In the genomic region with DNA sequence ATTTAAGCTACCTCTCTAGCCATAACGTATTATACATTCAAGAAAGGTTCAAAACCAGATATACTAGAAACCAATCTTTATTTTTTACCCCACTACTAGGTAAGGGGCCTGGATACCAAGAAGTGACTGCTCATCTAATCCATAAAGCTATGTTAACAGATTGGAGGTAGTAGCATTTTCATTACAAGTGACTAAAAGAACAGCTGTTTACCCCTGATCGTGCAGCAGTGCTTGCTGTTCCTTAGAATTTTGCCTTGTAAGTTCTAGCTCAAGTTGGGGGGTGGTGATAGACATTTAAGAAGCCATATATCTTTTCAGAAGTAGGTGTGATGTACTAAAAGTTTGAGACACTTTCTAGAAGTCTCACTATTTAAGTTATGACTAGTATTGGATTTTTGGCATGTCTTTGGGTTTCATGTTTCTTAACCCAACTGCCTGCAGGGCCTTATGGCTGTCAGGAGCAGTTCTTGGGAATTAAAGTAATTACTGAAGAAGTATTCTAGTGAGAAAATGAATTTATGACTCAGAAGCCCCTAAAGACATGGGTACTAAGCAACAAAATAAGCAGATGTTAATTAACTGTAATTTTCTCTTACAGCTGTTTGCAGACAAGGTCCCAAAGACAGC, we compare ENCODE assay signal across 8 cellular contexts. TPM values are rescaled to one million over a fixed set of nuclear protein-coding genes. Genes with fewer than 3 reads are reported as not detected.
DNase-seq lines count a peak whose midpoint lies in the region; ATAC-seq, FAIRE-seq and TF ChIP-seq lines count a peak whose summit lies in the region.

No MANE protein-coding gene starts in this region.

- 3 to 11% methylated on average over 2 of the region's 2 CpGs for WGBS in GM23248 (ENCODE audit: low coverage in 1 of 2, low lambda C conversion rate in 2 of 2, missing lambda C conversion rate in 2 of 2), 2 experiments
- 12 to 15% methylated on average over 2 of the region's 2 CpGs for WGBS in body of pancreas, 2 donors

- H3K4me3 ChIP-seq in GM23248: peak overlapping the region; percentile 83
- H3K4me3 ChIP-seq in SU-DHL-6 (ENCODE audit: insufficient read depth, low read length, poor library complexity, severe bottlenecking): peak overlapping the region; percentile 77
- H3K4me3 ChIP-seq in fibroblast of lung (replicated peaks in 1 of 4; ENCODE audit: control extremely low read depth in 1 of 4, insufficient read depth in 1 of 4, low read depth in 3 of 4, low read length in 4 of 4): peak overlapping the region; percentile 84 to 98 (median 94)
- peak overlapping the region; percentile 88 for H3K4me3 ChIP-seq in skeletal muscle cell (ENCODE audit: low read depth, low read length)
- no peak overlapping the region for H3K4me3 ChIP-seq in body of pancreas

- peaks cover 45% of the 10 kb centered on the region for H3K36me3 ChIP-seq in GM23248 (ENCODE audit: low read depth)
- H3K36me3 ChIP-seq in SU-DHL-6 (ENCODE audit: low read length): peaks cover 53% of the 10 kb centered on the region
- H3K36me3 ChIP-seq in fibroblast of lung (ENCODE audit: control insufficient read depth, insufficient read depth, low read length): peaks cover 16% of the 10 kb centered on the region
- peaks cover 6 to 25% of the 10 kb centered on the region in 2 donors for H3K36me3 ChIP-seq in body of pancreas (replicated peaks in 1 of 2; ENCODE audit: insufficient read depth in 1 of 2, low read depth in 2 of 2)

- H3K4me1 ChIP-seq in GM23248 (ENCODE audit: insufficient read depth): peaks cover 17% of the 10 kb centered on the region
- peaks cover 6% of the 10 kb centered on the region for H3K4me1 ChIP-seq in fibroblast of lung (ENCODE audit: control insufficient read depth, extremely low read depth, insufficient read depth, low read length)
- peaks cover 19% of the 10 kb centered on the region for H3K4me1 ChIP-seq in body of pancreas

- DNase-seq in GM23248 (peak; percentile 60), fibroblast of lung (ENCODE audit: low read depth in 2 of 2) (peak in 1 of 2 donors; percentile 29), skeletal muscle cell (ENCODE audit: low read depth) (no peak), H54 (ENCODE audit: insufficient read length, low spot score) (no peak), body of pancreas (no peak)

- H3K9me3 ChIP-seq in GM23248 (ENCODE audit: low read depth) (no peaks in the 10 kb centered on the region), SU-DHL-6 (ENCODE audit: insufficient read depth, low read length) (no peaks in the 10 kb centered on the region), fibroblast of lung (ENCODE audit: control insufficient read depth, insufficient read depth, low read depth, low read length) (no peaks in the 10 kb centered on the region), body of pancreas (no peaks in the 10 kb centered on the region)

- TF ChIP-seq CTCF in SU-DHL-6 (IDR thresholded peaks at IDR 0.05; ENCODE audit: insufficient read depth, low read length, poor library complexity, severe bottlenecking) (no peak), fibroblast of lung (conservative IDR thresholded peaks at IDR 0.05 in 1 of 2, IDR thresholded peaks at IDR 0.05 in 1 of 2; ENCODE audit: low read depth in 1 of 2, low read length in 2 of 2) (no peak), body of pancreas (IDR thresholded peaks at IDR 0.05) (no peak)

- in situ Hi-C loops in GM23248 (cut with MboI): no loop called here

- peaks cover 53% of the 10 kb centered on the region for H3F3A ChIP-seq in GM23248 (ENCODE audit: insufficient read depth)
- peaks cover 77% of the 10 kb centered on the region for H3F3A ChIP-seq in SU-DHL-6 (ENCODE audit: insufficient read depth)

- H3K9ac ChIP-seq in GM23248 (peak overlapping the region; percentile 97), SU-DHL-6 (ENCODE audit: low read length) (peak overlapping the region; percentile 90), fibroblast of lung (ENCODE audit: insufficient read depth, low read length) (peak overlapping the region; percentile 26)

- no peak for ATAC-seq in body of pancreas
- ATAC-seq in HG02678 (IDR thresholded peaks at IDR 0.05; ENCODE audit: unreplicated experiment): no peak
- no peak for ATAC-seq in HG03095 (IDR thresholded peaks at IDR 0.05; ENCODE audit: unreplicated experiment)

- FAIRE-seq in H54 (lab: Jason Lieb, UNC): no peak

- H3K4me2 ChIP-seq in GM23248 (ENCODE audit: unreplicated experiment): peak overlapping the region; percentile 85
- peak overlapping the region; percentile 83 for H3K4me2 ChIP-seq in SU-DHL-6 (ENCODE audit: low read depth, low read length, poor library complexity, severe bottlenecking)
- peak overlapping the region; percentile 99 for H3K4me2 ChIP-seq in fibroblast of lung (ENCODE audit: extremely low read depth, insufficient read depth, low read length)

- no peaks in the 10 kb centered on the region for H3K27me3 ChIP-seq in GM23248 (replicated peaks; ENCODE audit: insufficient read depth)
- no peaks in the 10 kb centered on the region for H3K27me3 ChIP-seq in SU-DHL-6 (ENCODE audit: low read length)
- H3K27me3 ChIP-seq in fibroblast of lung (ENCODE audit: control insufficient read depth, insufficient read depth, low read length): no peaks in the 10 kb centered on the region
- no peaks in the 10 kb centered on the region for H3K27me3 ChIP-seq in body of pancreas

- H2AFZ ChIP-seq in GM23248 (no peak overlapping the region), SU-DHL-6 (ENCODE audit: low read depth, low read length, severe bottlenecking) (no peak overlapping the region), fibroblast of lung (ENCODE audit: low read length) (no peak overlapping the region)

- H3K79me2 ChIP-seq in GM23248 (ENCODE audit: insufficient read depth) (peaks cover 56% of the 10 kb centered on the region), SU-DHL-6 (ENCODE audit: insufficient read depth, low read length) (peaks cover 52% of the 10 kb centered on the region), fibroblast of lung (ENCODE audit: control insufficient read depth, insufficient read depth, low read length) (peaks cover 44% of the 10 kb centered on the region)

- TF ChIP-seq POLR2A in H54 (IDR thresholded peaks at IDR 0.05; ENCODE audit: low read depth, low read length): no peak
- no peak for TF ChIP-seq POLR2A in body of pancreas (IDR thresholded peaks at IDR 0.05)

- H3K27ac ChIP-seq in GM23248 (peak overlapping the region; percentile 98), SU-DHL-6 (ENCODE audit: low read depth, low read length) (no peak overlapping the region; the same call in 1 of the 2 replicates), fibroblast of lung (ENCODE audit: insufficient read depth, low read length) (peak overlapping the region; percentile 99), body of pancreas (peak overlapping the region in 2 of 4 donors; percentile 100)

- H3K9me2 ChIP-seq in GM23248 (ENCODE audit: insufficient read depth) (no peaks in the 10 kb centered on the region), SU-DHL-6 (replicated peaks; ENCODE audit: insufficient read depth, low read length) (no peaks in the 10 kb centered on the region)

- intact Hi-C loops in body of pancreas (cut with DNase I): no loop called here

- H4K20me1 ChIP-seq in GM23248 (ENCODE audit: insufficient read depth) (peaks cover 20% of the 10 kb centered on the region; the same call in 1 of the 2 replicates), SU-DHL-6 (ENCODE audit: low read depth, low read length) (peaks cover 47% of the 10 kb centered on the region), fibroblast of lung (ENCODE audit: control insufficient read depth, extremely low read depth, insufficient read depth, low read length) (peaks cover 8% of the 10 kb centered on the region)

RNA-seq across cellular contexts. Expression of gene PPIA, which starts 2.3 kb away (rescaled TPM):
- total RNA-seq in GM23248 (2014; rRNA removed; shearing (Covaris generic)): 2,655 and 2,752 TPM in 2 replicates
- 3,114 and 3,141 TPM in 2 replicates for polyA plus RNA-seq in GM23248 (2016; fragmentation: Nextera tagmentation; extraction: Ambion mirVana)
- total RNA-seq in fibroblast of lung: 940 and 1,161 TPM in 2 replicates
- 7,057 and 8,825 TPM in 2 replicates for polyA plus RNA-seq in fibroblast of lung
- 2,753 and 3,748 TPM in 2 replicates for polyA plus RNA-seq in fibroblast of lung (2012)
- 787 and 804 TPM in 2 replicates for polyA minus RNA-seq in fibroblast of lung (ENCODE audit: low replicate concordance)
- total RNA-seq in body of pancreas: 100 to 1,000 TPM; 352 to 366 TPM

RNA-seq across cellular contexts. Expression of gene H2AZ2, which starts 49.1 kb away (rescaled TPM):
- total RNA-seq in GM23248 (2014; rRNA removed; shearing (Covaris generic)): 138 and 179 TPM in 2 replicates
- polyA plus RNA-seq in GM23248 (2016; fragmentation: Nextera tagmentation; extraction: Ambion mirVana) (165 and 166 TPM in 2 replicates), fibroblast of lung (170 and 232 TPM in 2 replicates)
- total RNA-seq in fibroblast of lung (121 and 230 TPM in 2 replicates), body of pancreas (10 to 100 TPM; 46.5 to 59.9 TPM)
- 155 and 226 TPM in 2 replicates for polyA plus RNA-seq in fibroblast of lung (2012)
- polyA minus RNA-seq in fibroblast of lung (ENCODE audit: low replicate concordance): 62.1 and 78.1 TPM in 2 replicates

RNA-seq across cellular contexts. Expression of gene ZMIZ2, which starts 50.1 kb away (rescaled TPM):
- 9.7 and 12.4 TPM in 2 replicates for total RNA-seq in GM23248 (2014; rRNA removed; shearing (Covaris generic))
- 6.1 and 7.8 TPM in 2 replicates for polyA plus RNA-seq in GM23248 (2016; fragmentation: Nextera tagmentation; extraction: Ambion mirVana)
- total RNA-seq in fibroblast of lung: 5.1 and 9.1 TPM in 2 replicates
- polyA plus RNA-seq in fibroblast of lung: 3.9 and 5.5 TPM in 2 replicates
- polyA plus RNA-seq in fibroblast of lung (2012): 21.8 and 26.6 TPM in 2 replicates
- 27.3 and 39.5 TPM in 2 replicates for polyA minus RNA-seq in fibroblast of lung (ENCODE audit: low replicate concordance)
- total RNA-seq in body of pancreas: 10 to 100 TPM; 30.9 to 50.4 TPM

Comparison
In these comparisons a context has a peak if more than half of its experiments do, and no peak if none do; other contexts are left out.
1. H3K4me3 ChIP-seq: peak in GM23248 (single experiment), SU-DHL-6 (single experiment), fibroblast of lung (4 of 4) and skeletal muscle cell (single experiment); none in body of pancreas (0 of 2).
2. H3K9ac ChIP-seq: peak in every context shown above with its lines; median percentile 97 in GM23248; 90 in SU-DHL-6; 26 in fibroblast of lung.
3. Peak in every context shown above with its lines, with median percentiles within 50 percentile points of each other: H3K4me2 ChIP-seq.